ENCODE assay signal across 1 cellular context in the genomic region with DNA sequence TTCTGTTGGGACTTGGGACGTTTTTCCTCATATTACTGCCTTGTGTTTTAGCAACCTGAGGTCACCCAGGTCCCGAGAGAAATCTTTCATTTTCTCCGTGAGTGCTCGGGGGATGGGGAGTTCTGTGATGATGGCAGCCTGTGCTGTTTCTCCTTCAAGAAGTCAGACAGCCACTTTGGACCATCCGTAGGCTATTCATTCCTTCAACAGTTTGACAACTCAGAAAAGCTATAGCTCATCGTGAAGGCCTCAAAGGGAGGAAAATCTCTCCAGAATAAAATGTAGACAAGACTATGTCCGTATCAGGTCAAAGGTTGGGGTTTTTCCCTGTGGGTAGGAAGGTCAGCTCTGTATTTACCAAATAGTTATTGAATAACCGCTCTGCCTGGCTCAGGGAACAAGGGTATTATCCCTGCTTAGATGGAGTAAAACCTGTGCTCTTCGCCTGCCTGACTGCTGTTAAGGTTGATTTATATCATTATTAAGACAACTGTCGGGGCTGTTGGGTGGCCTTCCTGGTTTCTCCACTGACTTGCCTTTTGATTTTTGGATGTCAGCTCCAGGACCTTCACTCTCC.
TF ChIP-seq lines count a peak whose summit lies in the region.

No MANE protein-coding gene starts in this region.

TF ChIP-seq in A549, 52 proteins besides CTCF, POLR2A, EP300 and RAD21 (continued from another document):
- TF ChIP-seq, protein P1, sequence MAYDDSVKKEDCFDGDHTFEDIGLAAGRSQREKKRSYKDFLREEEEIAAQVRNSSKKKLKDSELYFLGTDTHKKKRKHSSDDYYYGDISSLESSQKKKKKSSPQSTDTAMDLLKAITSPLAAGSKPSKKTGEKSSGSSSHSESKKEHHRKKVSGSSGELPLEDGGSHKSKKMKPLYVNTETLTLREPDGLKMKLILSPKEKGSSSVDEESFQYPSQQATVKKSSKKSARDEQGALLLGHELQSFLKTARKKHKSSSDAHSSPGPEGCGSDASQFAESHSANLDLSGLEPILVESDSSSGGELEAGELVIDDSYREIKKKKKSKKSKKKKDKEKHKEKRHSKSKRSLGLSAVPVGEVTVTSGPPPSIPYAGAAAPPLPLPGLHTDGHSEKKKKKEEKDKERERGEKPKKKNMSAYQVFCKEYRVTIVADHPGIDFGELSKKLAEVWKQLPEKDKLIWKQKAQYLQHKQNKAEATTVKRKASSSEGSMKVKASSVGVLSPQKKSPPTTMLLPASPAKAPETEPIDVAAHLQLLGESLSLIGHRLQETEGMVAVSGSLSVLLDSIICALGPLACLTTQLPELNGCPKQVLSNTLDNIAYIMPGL (CRISPR knock-in tag; IDR thresholded peaks at IDR 0.05; ENCODE audit: borderline replicate concordance), result no peak
- TF ChIP-seq, protein P2, sequence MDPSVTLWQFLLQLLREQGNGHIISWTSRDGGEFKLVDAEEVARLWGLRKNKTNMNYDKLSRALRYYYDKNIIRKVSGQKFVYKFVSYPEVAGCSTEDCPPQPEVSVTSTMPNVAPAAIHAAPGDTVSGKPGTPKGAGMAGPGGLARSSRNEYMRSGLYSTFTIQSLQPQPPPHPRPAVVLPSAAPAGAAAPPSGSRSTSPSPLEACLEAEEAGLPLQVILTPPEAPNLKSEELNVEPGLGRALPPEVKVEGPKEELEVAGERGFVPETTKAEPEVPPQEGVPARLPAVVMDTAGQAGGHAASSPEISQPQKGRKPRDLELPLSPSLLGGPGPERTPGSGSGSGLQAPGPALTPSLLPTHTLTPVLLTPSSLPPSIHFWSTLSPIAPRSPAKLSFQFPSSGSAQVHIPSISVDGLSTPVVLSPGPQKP (IDR thresholded peaks at IDR 0.05; ENCODE audit: low read depth, low read length), result no peak
- TF ChIP-seq, protein P3, sequence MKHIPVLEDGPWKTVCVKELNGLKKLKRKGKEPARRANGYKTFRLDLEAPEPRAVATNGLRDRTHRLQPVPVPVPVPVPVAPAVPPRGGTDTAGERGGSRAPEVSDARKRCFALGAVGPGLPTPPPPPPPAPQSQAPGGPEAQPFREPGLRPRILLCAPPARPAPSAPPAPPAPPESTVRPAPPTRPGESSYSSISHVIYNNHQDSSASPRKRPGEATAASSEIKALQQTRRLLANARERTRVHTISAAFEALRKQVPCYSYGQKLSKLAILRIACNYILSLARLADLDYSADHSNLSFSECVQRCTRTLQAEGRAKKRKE (CRISPR knock-in tag; IDR thresholded peaks at IDR 0.05; ENCODE audit: low read depth), result no peak
